ENCODE assay signal across 18 cellular contexts in genomic region chr14:99624971-99625370, GRCh38. TPM values are rescaled to one million over a fixed set of nuclear protein-coding genes. Genes with fewer than 3 reads are reported as not detected.
DNase-seq lines count a peak whose midpoint lies in the region; ATAC-seq and TF ChIP-seq lines count a peak whose summit lies in the region.
"Had no signal": no experiment of that assay in that cellular context is flagged by ENCODE, and none has a peak within 500 bp of the region (broad histone marks: within the 10 kb centered on the region; RNA-seq: fewer than 3 reads in every experiment).

No MANE protein-coding gene starts in this region.

- no TSS peak for BruUV-seq in IMR-90 (replicated peaks; lab: Mats Ljungman, UMichigan)

- H2AK5ac ChIP-seq in IMR-90 (ENCODE audit: low read depth, low read length) (peak overlapping the region; percentile 80; the same call in 1 of the 2 replicates), neuronal stem cell (ENCODE audit: low read depth, low read length) (no peak overlapping the region)

- H2AK9ac ChIP-seq in IMR-90 (replicated peaks; ENCODE audit: low read depth, low read length, poor library complexity), result no peak overlapping the region

- H3K27me3 Mint-ChIP-seq in progenitor cell of endocrine pancreas, result peaks cover 23% of the 10 kb centered on the region

- no peaks in the 10 kb centered on the region for H3K36me3 Mint-ChIP-seq in progenitor cell of endocrine pancreas (ENCODE audit: insufficient read depth)

- no peak overlapping the region for H3K4me3 Mint-ChIP-seq in progenitor cell of endocrine pancreas (ENCODE audit: low read depth)

- H3K9me1 ChIP-seq in IMR-90 (ENCODE audit: insufficient read depth, low read length), result peaks cover 19% of the 10 kb centered on the region

- no peaks in the 10 kb centered on the region for H3K9me3 ChIP-seq in IMR-90 (ENCODE audit: control insufficient read depth, insufficient read depth, low read length)
- no peaks in the 10 kb centered on the region for H3K9me3 ChIP-seq in neuronal stem cell (replicated peaks in 1 of 2; ENCODE audit: control insufficient read depth in 2 of 2, insufficient read depth in 1 of 2, low read depth in 1 of 2, low read length in 2 of 2)
- H3K9me3 ChIP-seq: A549, Peyer's patch had no signal

- H3K56ac ChIP-seq in IMR-90 (ENCODE audit: extremely low read depth, insufficient read depth, low read length), result no peak overlapping the region

- H3K14ac ChIP-seq in IMR-90 (replicated peaks; ENCODE audit: low read depth, low read length) (no peak overlapping the region), neuronal stem cell (ENCODE audit: low read length) (peak overlapping the region; percentile 67)

- H3K4me2 ChIP-seq in IMR-90 (ENCODE audit: low read depth, low read length), result no peak overlapping the region
- no peak overlapping the region for H3K4me2 ChIP-seq in neuronal stem cell (ENCODE audit: insufficient read depth, low read length, poor library complexity, severe bottlenecking)
- H3K4me2 ChIP-seq: A549 had no signal

- no peak overlapping the region for H2BK20ac ChIP-seq in IMR-90 (ENCODE audit: low read depth, low read length)

- H3K27me3 ChIP-seq in IMR-90 (ENCODE audit: control insufficient read depth, insufficient read depth, low read length), result no peaks in the 10 kb centered on the region
- no peaks in the 10 kb centered on the region for H3K27me3 ChIP-seq in neuronal stem cell (ENCODE audit: control insufficient read depth in 3 of 3, insufficient read depth in 3 of 3, low read depth in 1 of 3, low read length in 3 of 3)
- H3K27me3 ChIP-seq: Peyer's patch had no signal

- no peak for TF ChIP-seq POLR2A in IMR-90 (IDR thresholded peaks at IDR 0.05; ENCODE audit: low read depth, low read length)

- H3K4me1 ChIP-seq in IMR-90 (ENCODE audit: control insufficient read depth, insufficient read depth, low read length) (peaks cover 21% of the 10 kb centered on the region), neuronal stem cell (ENCODE audit: control insufficient read depth in 2 of 2, insufficient read depth in 1 of 2, low read depth in 1 of 2, low read length in 2 of 2) (peaks cover 14 to 23% of the 10 kb centered on the region in 2 donors)
- H3K4me1 ChIP-seq: Peyer's patch had no signal

- 0 out of 2 replicates have a peak overlapping the region, but pooled peaks have one; percentile 98 for H2BK120ac ChIP-seq in IMR-90 (ENCODE audit: low read depth, low read length)
- H2BK120ac ChIP-seq in neuronal stem cell (ENCODE audit: low read depth, low read length), result no peak overlapping the region

- WGBS in IMR-90 (ENCODE audit: extremely low coverage in 2 of 2, insufficient read length in 1 of 2), 2 experiments, result 100% methylated on average over 4 of the region's 13 CpGs; no CpG with 5 or more reads in 1 of the 2 experiments
- no CpG with 5 or more reads among the region's 13 CpGs for WGBS in neuronal stem cell (ENCODE audit: extremely low coverage in 2 of 2, insufficient read length in 2 of 2, insufficient replicate concordance in 1 of 2), 2 donors

- no peak for TF ChIP-seq RAD21 in IMR-90 (IDR thresholded peaks at IDR 0.05; ENCODE audit: low read length)

- no peaks in the 10 kb centered on the region for H3K9me3 Mint-ChIP-seq in progenitor cell of endocrine pancreas (ENCODE audit: low read depth)

- POLR2A ChIA-PET in IMR-90 (lab: Charles Lee; ENCODE audit: unreplicated experiment), result no interaction called here

- CTCF ChIA-PET in IMR-90 (lab: Yijun Ruan, JAX), result no interaction called here

- H3K9ac ChIP-seq in IMR-90 (ENCODE audit: low read depth, low read length), result no peak overlapping the region
- H3K9ac ChIP-seq in neuronal stem cell (ENCODE audit: low read depth, low read length, poor library complexity), result no peak overlapping the region

- dilution Hi-C loops in IMR-90 (cut with HindIII; ENCODE audit: low sequenced_read_pairs, unreplicated experiment), result no loop called here

- H3K27ac Mint-ChIP-seq in progenitor cell of endocrine pancreas, result no peak overlapping the region

- H4K5ac ChIP-seq in IMR-90 (ENCODE audit: low read depth, low read length), result no peak overlapping the region

- intact Hi-C loops in IMR-90 (cut with micrococcal nuclease), result loop anchor here (5.0 kb wide), 1 partner anchor 233 kb away; no protein-coding TSS in a partner anchor

- no peaks in the 10 kb centered on the region for H3K36me3 ChIP-seq in IMR-90 (ENCODE audit: control insufficient read depth, insufficient read depth, low read length)
- H3K36me3 ChIP-seq in neuronal stem cell (replicated peaks in 1 of 2; ENCODE audit: control insufficient read depth in 2 of 2, insufficient read depth in 2 of 2, low read length in 2 of 2), result no peaks in the 10 kb centered on the region
- H3K36me3 ChIP-seq: Peyer's patch had no signal

- H3K4me1 Mint-ChIP-seq in progenitor cell of endocrine pancreas (ENCODE audit: low read depth), result peaks cover 4% of the 10 kb centered on the region

- ATAC-seq in IMR-90 (ENCODE audit: low read depth) (no peak), esophagus mucosa (peak; percentile 10)
- ATAC-seq: A549, HCT116, K562 had no signal

- H4K8ac ChIP-seq in IMR-90 (ENCODE audit: low read depth in 2 of 2, low read length in 2 of 2) (no peak overlapping the region), neuronal stem cell (ENCODE audit: low read depth, low read length) (no peak overlapping the region)

- in situ Hi-C loops in IMR-90 (cut with MboI; ENCODE audit: low sequenced_read_pairs), result loop anchor here (5.0 kb wide), 1 partner anchor 103 kb away; no protein-coding TSS in a partner anchor

- H3K18ac ChIP-seq in IMR-90 (ENCODE audit: low read depth, low read length), result no peak overlapping the region
- peak overlapping the region; percentile 67 for H3K18ac ChIP-seq in neuronal stem cell (ENCODE audit: low read length)

- H3K79me1 ChIP-seq in IMR-90 (ENCODE audit: low read depth in 1 of 2, low read length in 2 of 2) (peaks cover 0 to 2% of the 10 kb centered on the region in 2 experiments; a peak in 1 of 4 replicates), neuronal stem cell (ENCODE audit: low read depth, low read length) (no peaks in the 10 kb centered on the region)

- H4K20me1 ChIP-seq in IMR-90 (ENCODE audit: insufficient read depth, low read length), result no peaks in the 10 kb centered on the region

- H3K27ac ChIP-seq in IMR-90 (ENCODE audit: insufficient read depth, low read length) (no peak overlapping the region), neuronal stem cell (replicated peaks; ENCODE audit: low read length) (no peak overlapping the region)
- H3K27ac ChIP-seq: A549, C4-2B, Peyer's patch, SK-N-MC had no signal

- H2BK15ac ChIP-seq in IMR-90 (ENCODE audit: low read depth, low read length), result no peak overlapping the region
- no peak overlapping the region for H2BK15ac ChIP-seq in neuronal stem cell (ENCODE audit: low read length)

- H3K4ac ChIP-seq in IMR-90 (ENCODE audit: low read depth, low read length) (no peak overlapping the region), neuronal stem cell (ENCODE audit: low read length) (no peak overlapping the region)

- H2BK12ac ChIP-seq in neuronal stem cell (ENCODE audit: low read length), result no peak overlapping the region

- H2AFZ ChIP-seq in IMR-90 (replicated peaks; ENCODE audit: low read length, poor library complexity) (no peak overlapping the region), neuronal stem cell (ENCODE audit: low read length) (no peak overlapping the region)

- H4K91ac ChIP-seq in IMR-90 (ENCODE audit: insufficient read depth, low read depth, low read length), result no peak overlapping the region
- no peak overlapping the region for H4K91ac ChIP-seq in neuronal stem cell (ENCODE audit: low read depth, low read length, poor library complexity)

- peak; percentile 23 for DNase-seq in GM12865 (ENCODE audit: low read depth)
- no peak for DNase-seq in IMR-90
- no peak for DNase-seq in neuronal stem cell (ENCODE audit: low spot score)
- DNase-seq in EL, result no peak
- DNase-seq in AG20443 (ENCODE audit: low spot score), result no peak
- no peak for DNase-seq in stimulated activated CD4-positive, alpha-beta T cell treated with anti-CD3 and anti-CD28 coated beads, Interleukin-1b, Interleukin-23, amount 100 ng/mL, for 48 hours
- no peak for DNase-seq in progenitor cell of endocrine pancreas (ENCODE audit: low spot score, unreplicated experiment)
- DNase-seq: NCI-H1105, NCI-H2081 treated with DMSO at 0.1 percent for 48 hours, NCI-H446 treated with DMSO at 0.1 percent for 48 hours, Peyer's patch, SHP77 had no signal

- H3K4me3 ChIP-seq in GM12865 (ENCODE audit: low read depth, low read length) (no peak overlapping the region), IMR-90 (ENCODE audit: insufficient read depth, low read depth, low read length) (no peak overlapping the region), neuronal stem cell (ENCODE audit: low read length in 2 of 2) (no peak overlapping the region)
- H3K4me3 ChIP-seq: A549, K562, Peyer's patch, SK-N-MC had no signal

- no peak overlapping the region for H3K23ac ChIP-seq in IMR-90 (ENCODE audit: low read depth, low read length)
- peak overlapping the region; percentile 75 for H3K23ac ChIP-seq in neuronal stem cell (ENCODE audit: low read depth, low read length, poor library complexity)

- TF ChIP-seq CTCF in GM12865 (IDR thresholded peaks at IDR 0.05; ENCODE audit: insufficient read depth, low read depth, low read length, missing control alignments), result no peak
- no peak for TF ChIP-seq CTCF in IMR-90 (conservative IDR thresholded peaks at IDR 0.05; ENCODE audit: low read depth, low read length)
- no peak for TF ChIP-seq CTCF in progenitor cell of endocrine pancreas (IDR thresholded peaks at IDR 0.05; ENCODE audit: unreplicated experiment)

- no peak overlapping the region for H2BK5ac ChIP-seq in IMR-90 (ENCODE audit: low read depth, low read length, poor library complexity, severe bottlenecking)
- no peak overlapping the region for H2BK5ac ChIP-seq in neuronal stem cell (ENCODE audit: low read length)

RNA-seq across cellular contexts. Expression of gene HHIPL1, which starts 20.0 kb away (rescaled TPM):
- total RNA-seq in IMR-90 (2012; rRNA removed) (0.56 and 0.72 TPM in 2 replicates), esophagus mucosa (0.28 TPM), progenitor cell of endocrine pancreas (0.65 and 0.73 TPM in 2 replicates)
- polyA plus RNA-seq in IMR-90 (2012; rRNA removed), result 0.65 and 1.4 TPM in 2 replicates
- 0.48 and 1.5 TPM in 2 replicates for polyA plus RNA-seq in IMR-90 (2012; cell fraction: cytosol; rRNA removed)
- 0.64 and 1.3 TPM in 2 replicates for polyA plus RNA-seq in IMR-90 (2012; cell fraction: nucleus; rRNA removed; ENCODE audit: low replicate concordance)
- polyA plus RNA-seq in neuronal stem cell (2013, experiment 1 of 2), result 0.67 TPM
- 0.71 TPM for polyA plus RNA-seq in neuronal stem cell (2013, experiment 2 of 2)
- total RNA-seq: K562 had no signal
- polyA plus RNA-seq: K562 had no signal

RNA-seq across cellular contexts. Expression of gene CCDC85C, which starts 21.0 kb away (rescaled TPM):
- total RNA-seq in IMR-90 (2012; rRNA removed) (13.9 and 16.0 TPM in 2 replicates), esophagus mucosa (50.2 TPM), progenitor cell of endocrine pancreas (43.6 and 44.9 TPM in 2 replicates)
- 19.0 and 22.2 TPM in 2 replicates for polyA plus RNA-seq in IMR-90 (2012; rRNA removed)
- 10.9 and 15.5 TPM in 2 replicates for polyA plus RNA-seq in IMR-90 (2012; cell fraction: cytosol; rRNA removed)
- 11.3 and 20.4 TPM in 2 replicates for polyA plus RNA-seq in IMR-90 (2012; cell fraction: nucleus; rRNA removed; ENCODE audit: low replicate concordance)
- polyA plus RNA-seq in neuronal stem cell (2013, experiment 1 of 2), result 22.3 TPM
- 22.5 TPM for polyA plus RNA-seq in neuronal stem cell (2013, experiment 2 of 2)

RNA-seq across cellular contexts. Expression of gene CYP46A1, which starts 59.1 kb away (rescaled TPM):
- total RNA-seq in IMR-90 (2012; rRNA removed) (under 0.01 and 0.18 TPM in 2 replicates), esophagus mucosa (not detected), progenitor cell of endocrine pancreas (2.9 and 3.9 TPM in 2 replicates)
- 0.24 and 0.31 TPM in 2 replicates for polyA plus RNA-seq in IMR-90 (2012; rRNA removed)
- polyA plus RNA-seq in IMR-90 (2012; cell fraction: cytosol; rRNA removed), result 0.09 and 0.31 TPM in 2 replicates
- 1.0 and 1.2 TPM in 2 replicates for polyA plus RNA-seq in IMR-90 (2012; cell fraction: nucleus; rRNA removed; ENCODE audit: low replicate concordance)
- 1.5 TPM for polyA plus RNA-seq in neuronal stem cell (2013, experiment 1 of 2)
- polyA plus RNA-seq in neuronal stem cell (2013, experiment 2 of 2), result 1.6 TPM
- total RNA-seq: K562 had no signal
- polyA plus RNA-seq: K562 had no signal
